18 cellular contexts compared by ENCODE assay signal in the genomic region with DNA sequence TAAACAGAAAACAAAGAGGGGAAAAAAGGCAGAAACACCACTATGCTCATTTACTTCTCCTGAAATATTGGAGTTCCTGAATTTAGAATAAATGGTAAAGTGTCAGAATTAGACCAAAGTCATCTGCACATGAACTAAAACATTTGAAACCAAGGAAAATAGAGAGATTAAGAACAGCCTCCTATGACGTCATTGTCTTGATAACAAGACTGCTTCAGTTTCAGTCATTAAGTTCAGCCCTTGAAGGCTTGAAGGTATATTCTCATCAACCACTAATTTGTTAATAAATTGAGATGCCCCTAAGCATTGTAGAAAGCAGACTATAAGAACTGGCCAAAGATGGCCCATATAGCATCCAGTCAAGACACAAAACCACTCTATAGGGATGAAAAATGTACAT. TPM values are rescaled to one million over a fixed set of nuclear protein-coding genes. Genes with fewer than 3 reads are reported as not detected.
A peak's percentile ranks its signal among the peaks of the same experiment; 100 is the strongest.
DNase-seq lines count a peak whose midpoint lies in the region; ATAC-seq and TF ChIP-seq lines count a peak whose summit lies in the region.
"Had no signal": no experiment of that assay in that cellular context is flagged by ENCODE, and none has a peak within 500 bp of the region (broad histone marks: within the 10 kb centered on the region; RNA-seq: fewer than 3 reads in every experiment).

No MANE protein-coding gene starts in this region.

- H3K27ac Mint-ChIP-seq in stimulated activated naive CD8-positive, alpha-beta T cell treated with anti-CD3 and anti-CD28 coated beads, Interleukin-15, Interleukin-2, amounts not matched to agents 100 ng/mL and 50 ng/mL, for 24 hours = no peak overlapping the region
- peak overlapping the region; percentile 88 for H3K27ac Mint-ChIP-seq in T-helper 17 cell
- no peak overlapping the region for H3K27ac Mint-ChIP-seq in nephron progenitor cell

- in situ Hi-C loops in transverse colon (cut with MboI; ENCODE audit: low pct_ligation_motif_present in 1 of 4, low pct_unique_long_range_greater_than_20kb in 1 of 4, low sequenced_read_pairs in 3 of 4) = no loop called here

- peak overlapping the region; percentile 32 for H3K4me3 Mint-ChIP-seq in stimulated activated naive CD8-positive, alpha-beta T cell treated with anti-CD3 and anti-CD28 coated beads, Interleukin-15, Interleukin-2, amounts not matched to agents 100 ng/mL and 50 ng/mL, for 24 hours
- no peak overlapping the region for H3K4me3 Mint-ChIP-seq in T-helper 17 cell
- H3K4me3 Mint-ChIP-seq in nephron progenitor cell = peak overlapping the region; percentile 95

- no peaks in the 10 kb centered on the region for H3K27me3 ChIP-seq in transverse colon
- H3K27me3 ChIP-seq: Peyer's patch had no signal

- H3K36me3 Mint-ChIP-seq in stimulated activated naive CD8-positive, alpha-beta T cell treated with anti-CD3 and anti-CD28 coated beads, Interleukin-15, Interleukin-2, amounts not matched to agents 100 ng/mL and 50 ng/mL, for 24 hours (ENCODE audit: low read depth) = peaks cover 3% of the 10 kb centered on the region
- H3K36me3 Mint-ChIP-seq in T-helper 17 cell (ENCODE audit: low read depth) = no peaks in the 10 kb centered on the region
- H3K36me3 Mint-ChIP-seq in nephron progenitor cell (ENCODE audit: low read depth) = no peaks in the 10 kb centered on the region

- DNase-seq in stimulated activated naive CD8-positive, alpha-beta T cell treated with anti-CD3 and anti-CD28 coated beads, Interleukin-15, Interleukin-2, amounts not matched to agents 100 U/mL and 50 U/mL, for 24 hours = no peak
- DNase-seq in T-helper 17 cell (no peak), nephron progenitor cell (no peak), NCI-H2107 treated with DMSO at 0.1 percent for 48 hours (lab: John Stamatoyannopoulos, UW; ENCODE audit: unreplicated experiment) (no peak), transverse colon (no peak)
- DNase-seq: ACHN, AML-193, DND-41, GOT3, KBM-7, NCI-H146, NCI-H2081 treated with DMSO at 0.1 percent for 48 hours, NCI-H524, Peyer's patch had no signal

- no peak for TF ChIP-seq POLR2A in transverse colon (IDR thresholded peaks at IDR 0.05)

- no peak overlapping the region for H3K27ac ChIP-seq in transverse colon
- H3K27ac ChIP-seq: Peyer's patch, SK-N-MC had no signal

- H3K4me1 Mint-ChIP-seq in stimulated activated naive CD8-positive, alpha-beta T cell treated with anti-CD3 and anti-CD28 coated beads, Interleukin-15, Interleukin-2, amounts not matched to agents 100 ng/mL and 50 ng/mL, for 24 hours (ENCODE audit: low read depth) = peaks cover 38% of the 10 kb centered on the region
- H3K4me1 Mint-ChIP-seq in T-helper 17 cell = peaks cover 17% of the 10 kb centered on the region
- peaks cover 21% of the 10 kb centered on the region for H3K4me1 Mint-ChIP-seq in nephron progenitor cell

- H3K9me3 ChIP-seq in T-helper 17 cell (ENCODE audit: control insufficient read depth, low read length, poor library complexity, severe bottlenecking) = no peaks in the 10 kb centered on the region
- H3K9me3 ChIP-seq in transverse colon = no peaks in the 10 kb centered on the region
- H3K9me3 ChIP-seq: Peyer's patch had no signal

- intact Hi-C loops in transverse colon (cut with DNase I; ENCODE audit: low total_unique reads) = no loop called here

- no peak for TF ChIP-seq CTCF in nephron progenitor cell (IDR thresholded peaks at IDR 0.05)
- TF ChIP-seq CTCF in transverse colon (IDR thresholded peaks at IDR 0.05) = no peak

- no peaks in the 10 kb centered on the region for H3K27me3 Mint-ChIP-seq in stimulated activated naive CD8-positive, alpha-beta T cell treated with anti-CD3 and anti-CD28 coated beads, Interleukin-15, Interleukin-2, amounts not matched to agents 100 ng/mL and 50 ng/mL, for 24 hours
- H3K27me3 Mint-ChIP-seq in T-helper 17 cell (no peaks in the 10 kb centered on the region), nephron progenitor cell (ENCODE audit: low read depth, poor library complexity) (no peaks in the 10 kb centered on the region)

- TF ChIP-seq EP300 in transverse colon (IDR thresholded peaks at IDR 0.05; ENCODE audit: low read depth) = no peak

- H3K36me3 ChIP-seq in transverse colon = no peaks in the 10 kb centered on the region
- H3K36me3 ChIP-seq: Peyer's patch had no signal

- no peaks in the 10 kb centered on the region for H3K9me3 Mint-ChIP-seq in stimulated activated naive CD8-positive, alpha-beta T cell treated with anti-CD3 and anti-CD28 coated beads, Interleukin-15, Interleukin-2, amounts not matched to agents 100 ng/mL and 50 ng/mL, for 24 hours
- H3K9me3 Mint-ChIP-seq in nephron progenitor cell = no peaks in the 10 kb centered on the region

- peaks cover 0 to 16% (median 10%) of the 10 kb centered on the region in 4 donors for H3K4me1 ChIP-seq in transverse colon

- ATAC-seq in stimulated activated naive CD8-positive, alpha-beta T cell treated with anti-CD3 and anti-CD28 coated beads, Interleukin-15, Interleukin-2, amounts not matched to agents 100 U/mL and 50 U/mL, for 24 hours = no peak
- ATAC-seq in T-helper 17 cell (no peak), GM21447 (IDR thresholded peaks at IDR 0.05; ENCODE audit: unreplicated experiment) (no peak)
- ATAC-seq: Right ventricle myocardium inferior had no signal

- H3K4me3 ChIP-seq in transverse colon = no peak overlapping the region
- H3K4me3 ChIP-seq: Peyer's patch, SK-N-MC had no signal

- 63 to 74% methylated on average over 1 of the region's 1 CpG for WGBS in transverse colon (ENCODE audit: low coverage in 1 of 2), 2 donors

RNA-seq across cellular contexts. Expression of gene SUMF1, which starts 2.5 kb away (rescaled TPM):
- total RNA-seq in T-helper 17 cell (10 to 100 TPM; 13.1 to 15.3 TPM), transverse colon (10 to 100 TPM; 25.1 to 70.5 (median 65.3) TPM)

RNA-seq across cellular contexts. Expression of gene ITPR1, which starts 28.6 kb away (rescaled TPM):
- total RNA-seq in T-helper 17 cell = 100 to 1,000 TPM in 1 of 2 donors, 10 to 100 TPM in 1; 92.0 to 102 TPM
- 10 to 100 TPM; 15.3 to 50.2 (median 28.7) TPM for total RNA-seq in transverse colon
